ENCODE assay signal across 12 cellular contexts in the genomic region with DNA sequence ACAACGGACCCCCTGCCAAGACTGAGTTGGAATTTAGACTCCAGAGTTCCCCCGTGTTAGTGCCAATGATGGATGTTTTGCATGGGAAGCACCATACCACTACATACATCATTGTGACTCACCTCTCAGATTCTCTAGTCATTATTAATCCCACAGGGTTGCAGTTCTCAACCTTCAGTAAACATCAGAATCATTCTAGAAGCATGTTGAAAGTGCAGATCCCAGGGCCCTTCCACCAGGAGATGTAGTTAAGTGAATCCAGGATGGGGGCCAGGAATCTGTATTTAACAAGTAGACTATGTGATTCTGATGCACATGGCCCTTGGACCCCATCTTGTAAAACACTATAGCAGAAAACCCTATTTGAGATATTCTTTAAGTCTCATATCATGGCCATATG. TPM values are rescaled to one million over a fixed set of nuclear protein-coding genes. Genes with fewer than 3 reads are reported as not detected.
A peak's percentile ranks its signal among the peaks of the same experiment; 100 is the strongest.
DNase-seq lines count a peak whose midpoint lies in the region; FAIRE-seq and TF ChIP-seq lines count a peak whose summit lies in the region.
"Not testable (repeated sequence)": the region's sequence is repeated elsewhere in the genome, so short reads cannot be mapped to it uniquely, and the experiment has no call there.
"Had no signal": no experiment of that assay in that cellular context is flagged by ENCODE, and none has a peak within 500 bp of the region (broad histone marks: within the 10 kb centered on the region; RNA-seq: fewer than 3 reads in every experiment).

No MANE protein-coding gene starts in this region.

- H3K4me3 ChIP-seq in brain microvascular endothelial cell (ENCODE audit: low read depth, low read length), result not testable (repeated sequence)

- TF ChIP-seq CTCF in brain microvascular endothelial cell (IDR thresholded peaks at IDR 0.05; ENCODE audit: low read depth, low read length, missing control alignments), result not testable (repeated sequence)

- not testable (repeated sequence) for H3K36me3 ChIP-seq in brain microvascular endothelial cell (replicated peaks)

- in situ Hi-C loops in brain microvascular endothelial cell (cut with HindIII; ENCODE audit: low pct_ligation_motif_present, low sequenced_read_pairs), result not testable (repeated sequence)

- not testable (repeated sequence) for H3K27ac ChIP-seq in brain microvascular endothelial cell, epithelial cell of prostate

- H3K27me3 ChIP-seq in brain microvascular endothelial cell (replicated peaks), result not testable (repeated sequence)

- FAIRE-seq in RCC 7860 (lab: Jason Lieb, UNC), result peak; percentile 82

- DNase-seq in EH (ENCODE audit: low read depth), result peak; percentile 68
- DNase-seq in HT1080 (ENCODE audit: low read depth), result peak; percentile 10
- DNase-seq in RCC 7860 (ENCODE audit: low spot score), result peak; percentile 46
- peak; percentile 77 for DNase-seq in brain microvascular endothelial cell
- peak; percentile 18 for DNase-seq in epithelial cell of prostate (ENCODE audit: low read depth, low spot score)
- peak; percentile 63 for DNase-seq in iris pigment epithelial cell (ENCODE audit: low read depth)
- peak; percentile 0 for DNase-seq in smooth muscle cell of the brain vasculature (ENCODE audit: low read depth, low spot score)

RNA-seq across cellular contexts. Expression of a gene that starts 2.1 kb away (rescaled TPM):
- total RNA-seq in HT1080 (2014; rRNA removed; shearing (Covaris generic)), result 0.07 TPM in 1 of 2 replicates, not detected in the other
- 0.13 and 0.38 TPM in 2 replicates for polyA plus RNA-seq in HT1080 (2015; cell fraction: cytosol; rRNA removed)
- polyA plus RNA-seq in HT1080 (2015; cell fraction: nucleus; rRNA removed), result 0.24 and 0.82 TPM in 2 replicates
- total RNA-seq: CD4-positive, CD25-positive, alpha-beta regulatory T cell; GM12878; GM23338; H9; NCI-H460 had no signal
- polyA plus RNA-seq: CD4-positive, CD25-positive, alpha-beta regulatory T cell; GM12878; GM23338 had no signal

Comparison
In these comparisons a context has a peak if more than half of its experiments do, and no peak if none do; other contexts are left out.
1. DNase-seq: peak in every context shown above with its lines; median percentile 77 in brain microvascular endothelial cell; 68 in EH; 63 in iris pigment epithelial cell; 46 in RCC 7860; 18 in epithelial cell of prostate; 10 in HT1080; 0 in smooth muscle cell of the brain vasculature.